9 cellular contexts compared by ENCODE assay signal in genomic region chr5:96743805-96744559, GRCh38.
DNase-seq lines count a peak whose midpoint lies in the region; ATAC-seq and TF ChIP-seq lines count a peak whose summit lies in the region.
"Had no signal": no experiment of that assay in that cellular context is flagged by ENCODE, and none has a peak within 500 bp of the region (broad histone marks: within the 10 kb centered on the region; RNA-seq: fewer than 3 reads in every experiment).

No MANE protein-coding gene starts in this region.

- peaks cover 30% of the 10 kb centered on the region for H3F3A ChIP-seq in GM23248 (ENCODE audit: insufficient read depth)
- peaks cover 61% of the 10 kb centered on the region for H3F3A ChIP-seq in smooth muscle cell (ENCODE audit: low read depth)

- no peaks in the 10 kb centered on the region for H3K79me2 ChIP-seq in GM23248 (ENCODE audit: insufficient read depth)
- no peaks in the 10 kb centered on the region for H3K79me2 ChIP-seq in smooth muscle cell (ENCODE audit: low read depth)

- H3K9ac ChIP-seq in GM23248 (0 out of 2 replicates have a peak overlapping the region, but pooled peaks have one; percentile 5), smooth muscle cell (ENCODE audit: low read depth) (peak overlapping the region; percentile 37)

- H3K36me3 ChIP-seq in GM23248 (ENCODE audit: low read depth) (peaks cover 88% of the 10 kb centered on the region), Peyer's patch (peaks cover 0 to 96% (median 0%) of the 10 kb centered on the region in 3 donors), smooth muscle cell (ENCODE audit: low read depth) (peaks cover 2% of the 10 kb centered on the region)

- no peak overlapping the region for H3K4me3 ChIP-seq in GM23248
- no peak overlapping the region for H3K4me3 ChIP-seq in Peyer's patch
- no peak overlapping the region for H3K4me3 ChIP-seq in smooth muscle cell
- H3K4me3 ChIP-seq: spleen had no signal

- H3K27ac ChIP-seq in GM23248 (peak overlapping the region; percentile 39), Peyer's patch (peak overlapping the region in 3 of 4 donors; percentile 3 to 39 (median 5)), smooth muscle cell (ENCODE audit: low read depth) (peak overlapping the region; percentile 79)

- no peak for TF ChIP-seq CTCF in Peyer's patch (IDR thresholded peaks at IDR 0.05)
- TF ChIP-seq CTCF in smooth muscle cell (IDR thresholded peaks at IDR 0.05; ENCODE audit: borderline replicate concordance, insufficient read depth, poor library complexity, severe bottlenecking): no peak

- no peaks in the 10 kb centered on the region for H3K9me2 ChIP-seq in GM23248 (ENCODE audit: insufficient read depth)

- H3K27me3 ChIP-seq in GM23248 (replicated peaks; ENCODE audit: insufficient read depth) (no peaks in the 10 kb centered on the region), Peyer's patch (no peaks in the 10 kb centered on the region), smooth muscle cell (ENCODE audit: low read depth) (no peaks in the 10 kb centered on the region)
- H3K27me3 ChIP-seq: spleen had no signal

- in situ Hi-C loops in GM23248 (cut with MboI): no loop called here

- H4K20me1 ChIP-seq in GM23248 (ENCODE audit: insufficient read depth): no peaks in the 10 kb centered on the region
- no peaks in the 10 kb centered on the region for H4K20me1 ChIP-seq in smooth muscle cell (ENCODE audit: low read depth)

- 76 to 81% methylated on average over 9 of the region's 9 CpGs for WGBS in GM23248 (ENCODE audit: low coverage in 1 of 2, low lambda C conversion rate in 2 of 2, missing lambda C conversion rate in 2 of 2), 2 experiments
- WGBS in smooth muscle cell (ENCODE audit: low lambda C conversion rate): 63% methylated on average over 9 of the region's 9 CpGs

- H3K4me1 ChIP-seq in GM23248 (ENCODE audit: insufficient read depth) (peaks cover 23% of the 10 kb centered on the region), Peyer's patch (peaks cover 0 to 8% (median 0%) of the 10 kb centered on the region in 4 donors), smooth muscle cell (ENCODE audit: low read depth) (no peaks in the 10 kb centered on the region)

- H3K9me3 ChIP-seq in GM23248 (ENCODE audit: low read depth) (no peaks in the 10 kb centered on the region), Peyer's patch (no peaks in the 10 kb centered on the region), smooth muscle cell (replicated peaks; ENCODE audit: low read depth) (no peaks in the 10 kb centered on the region)
- H3K9me3 ChIP-seq: spleen had no signal

- DNase-seq in GM23248 (no peak), Peyer's patch (no peak), erythroblast (lab: John Stamatoyannopoulos, UW) (peak; percentile 61 to 65), smooth muscle cell (lab: John Stamatoyannopoulos, UW; ENCODE audit: unreplicated experiment) (no peak), NCI-H1694 treated with DMSO at 0.1 percent for 48 hours (lab: John Stamatoyannopoulos, UW) (no peak)
- DNase-seq: activated CD8-positive, alpha-beta memory T cell treated with anti-CD3 and anti-CD28 coated beads for 24 hours; spleen had no signal

- no peak for ATAC-seq in HG03521 (IDR thresholded peaks at IDR 0.05; ENCODE audit: unreplicated experiment)
- ATAC-seq in HG02588 (IDR thresholded peaks at IDR 0.05; ENCODE audit: unreplicated experiment): no peak

- TF ChIP-seq POLR2A in Peyer's patch (IDR thresholded peaks at IDR 0.05) (no peak), erythroblast (IDR thresholded peaks at IDR 0.05; ENCODE audit: low read length) (no peak)

- H3K4me2 ChIP-seq in GM23248 (ENCODE audit: unreplicated experiment) (peak overlapping the region; percentile 2), smooth muscle cell (no peak overlapping the region)

- H2AFZ ChIP-seq in GM23248 (0 out of 2 replicates have a peak overlapping the region, but pooled peaks have one; percentile 21), smooth muscle cell (ENCODE audit: low read depth) (no peak overlapping the region)

Comparison
In these comparisons a context has a peak if more than half of its experiments do, and no peak if none do; other contexts are left out.
1. DNase-seq: peak in erythroblast (2 of 2); none in GM23248 (single experiment), Peyer's patch (0 of 3), smooth muscle cell (single experiment) and NCI-H1694 treated with DMSO at 0.1 percent for 48 hours (single experiment).
2. H3K27ac ChIP-seq: peak in every context shown above with its lines; median percentile 79 in smooth muscle cell; 39 in GM23248; 5 in Peyer's patch.